ENCODE assay signal across 28 cellular contexts in genomic region chr9:69894720-69895119, GRCh38.
"Had no signal": no experiment of that assay in that cellular context is flagged by ENCODE, and none has a peak within 500 bp of the region (broad histone marks: within the 10 kb centered on the region; RNA-seq: fewer than 3 reads in every experiment).

No MANE protein-coding gene starts in this region.

- H3K9me3 ChIP-seq: lower lobe of right lung, mucosa of descending colon, stomach, suprapubic skin, tibial artery, upper lobe of right lung had no signal

- H3K4me1 Mint-ChIP-seq: immature natural killer cell; stimulated activated naive B cell treated with anti-CD40 and anti-IgM and Interleukin-4, amounts not matched to agents 10 μg/mL and 1 μg/mL and 100 μg/mL, for 72 hours had no signal

- ATAC-seq: effector memory CD8-positive, alpha-beta T cell; mucosa of descending colon; sciatic nerve; stimulated activated naive B cell treated with anti-CD40 and anti-IgM and Interleukin-4, amounts not matched to agents 10 μg/mL and 1 μg/mL and 100 μg/mL, for 72 hours; upper lobe of right lung had no signal

- H3K36me3 Mint-ChIP-seq: immature natural killer cell; stimulated activated naive B cell treated with anti-CD40 and anti-IgM and Interleukin-4, amounts not matched to agents 10 μg/mL and 1 μg/mL and 100 μg/mL, for 72 hours had no signal

- H3K27ac Mint-ChIP-seq: activated naive CD8-positive, alpha-beta T cell; effector memory CD8-positive, alpha-beta T cell; immature natural killer cell; stimulated activated naive B cell treated with anti-CD40 and anti-IgM and Interleukin-4, amounts not matched to agents 10 μg/mL and 1 μg/mL and 100 μg/mL, for 72 hours had no signal

- H3K4me3 Mint-ChIP-seq: activated naive CD8-positive, alpha-beta T cell; effector memory CD8-positive, alpha-beta T cell; immature natural killer cell; nephron; stimulated activated naive B cell treated with anti-CD40 and anti-IgM and Interleukin-4, amounts not matched to agents 10 μg/mL and 1 μg/mL and 100 μg/mL, for 72 hours had no signal

- H3K27ac ChIP-seq: brain microvascular endothelial cell, coronary artery, dorsolateral prefrontal cortex, lower lobe of right lung, stomach, suprapubic skin, tibial artery, upper lobe of right lung, VCaP had no signal

- DNase-seq: activated CD4-positive, alpha-beta T cell treated with anti-CD3 and anti-CD28 coated beads for 4 hours; activated CD4-positive, alpha-beta T cell treated with anti-CD3 and anti-CD28 coated beads, Interleukin-2, amount 50 U/mL, for 48 hours; activated CD8-positive, alpha-beta memory T cell treated with anti-CD3 and anti-CD28 coated beads for 24 hours; activated effector memory CD4-positive, alpha-beta T cell treated with Interleukin-2 at 50 U/mL for 16 hours; activated naive CD4-positive, alpha-beta T cell treated with Interleukin-2 at 50 U/mL for 16 hours; aorta; brain microvascular endothelial cell; dorsolateral prefrontal cortex; effector memory CD8-positive, alpha-beta T cell; erythroblast; head of caudate nucleus; hypothalamus; immature natural killer cell; kidney; lower lobe of right lung; mucosa of descending colon; small intestine; stimulated activated CD4-positive, alpha-beta T cell treated with anti-CD3 and anti-CD28 coated beads, Interleukin-4, amount 100 ng/mL, for 4 hours; stimulated activated naive B cell treated with anti-CD40 and anti-IgM and Interleukin-4, amounts not matched to agents 10 μg/mL and 1 μg/mL and 100 μg/mL, for 72 hours; stomach; tibial artery; upper lobe of right lung had no signal

- H3K27me3 ChIP-seq: brain microvascular endothelial cell, dorsolateral prefrontal cortex, stomach, suprapubic skin, tibial artery, upper lobe of right lung had no signal

- H3K4me3 ChIP-seq: coronary artery, dorsolateral prefrontal cortex, lower lobe of right lung, mucosa of descending colon, stomach, suprapubic skin, tibial artery, upper lobe of right lung had no signal

- H3K9me3 Mint-ChIP-seq: effector memory CD8-positive, alpha-beta T cell; nephron; stimulated activated naive B cell treated with anti-CD40 and anti-IgM and Interleukin-4, amounts not matched to agents 10 μg/mL and 1 μg/mL and 100 μg/mL, for 72 hours had no signal

- FAIRE-seq: kidney, small intestine had no signal

- H3K4me1 ChIP-seq: lower lobe of right lung, stomach, suprapubic skin, tibial artery, upper lobe of right lung had no signal

- H3K36me3 ChIP-seq: brain microvascular endothelial cell, lower lobe of right lung, stomach, suprapubic skin, tibial artery, upper lobe of right lung had no signal
